16 cellular contexts compared by ENCODE assay signal in genomic region chr15:90126457-90127435, GRCh38. TPM values are rescaled to one million over a fixed set of nuclear protein-coding genes. Genes with fewer than 3 reads are reported as not detected.
DNase-seq lines count a peak whose midpoint lies in the region; ATAC-seq, FAIRE-seq and TF ChIP-seq lines count a peak whose summit lies in the region.
"Had no signal": no experiment of that assay in that cellular context is flagged by ENCODE, and none has a peak within 500 bp of the region (broad histone marks: within the 10 kb centered on the region; RNA-seq: fewer than 3 reads in every experiment).

No MANE protein-coding gene starts in this region.

- no peaks in the 10 kb centered on the region for H3K36me3 Mint-ChIP-seq in natural killer cell treated with Interleukin-12 subunit alpha and Interleukin-12 subunit beta and Interleukin-15 and Interleukin-18, amount 100 ng/mL, for 72 hours

- H3K4me3 ChIP-seq in HepG2 (replicated peaks in 1 of 3; ENCODE audit: insufficient read depth in 1 of 3, low read depth in 2 of 3, low read length in 3 of 3): peak overlapping the region in 2 of 3 experiments; percentile 34 to 53; a peak in 4 of 6 replicates
- H3K4me3 ChIP-seq in stomach: no peak overlapping the region
- H3K4me3 ChIP-seq: SK-N-MC had no signal

- H3K27ac ChIP-seq in HepG2 (ENCODE audit: extremely low read length, insufficient read depth, low read length) (peak overlapping the region; percentile 62), stomach (peak overlapping the region in 3 of 5 donors; percentile 30 to 66 (median 43))
- H3K27ac ChIP-seq: 22Rv1, SK-N-MC had no signal

- POLR2A ChIA-PET in HepG2 (lab: Yijun Ruan, JAX): interaction anchor here (0.6 to 1.0 kb wide), 3 partner anchors 20 to 233 kb away, joined by 3 read pairs; partner anchors contain the start of gene AP3S2

- FAIRE-seq in HepG2 (lab: Jason Lieb, UNC): no peak
- FAIRE-seq: endometrium had no signal

- H3K9me3 Mint-ChIP-seq in natural killer cell treated with Interleukin-12 subunit alpha and Interleukin-12 subunit beta and Interleukin-15 and Interleukin-18, amount 100 ng/mL, for 72 hours: no peaks in the 10 kb centered on the region
- H3K9me3 Mint-ChIP-seq: activated B cell treated with CpG ODN at 0.5 μM for 24 hours; activated T-cell treated with anti-CD3 and anti-CD28 coated beads, Interleukin-2, amount 50 U/mL, for 4 hours had no signal

- TF ChIP-seq RAD21 in HepG2 (CRISPR knock-in tag; IDR thresholded peaks at IDR 0.05): no peak; the same call in 1 of the 2 replicates

- H3K4me3 Mint-ChIP-seq in natural killer cell treated with Interleukin-12 subunit alpha and Interleukin-12 subunit beta and Interleukin-15 and Interleukin-18, amount 100 ng/mL, for 72 hours: no peak overlapping the region
- H3K4me3 Mint-ChIP-seq: activated B cell treated with CpG ODN at 0.5 μM for 24 hours; activated T-cell treated with anti-CD3 and anti-CD28 coated beads, Interleukin-2, amount 50 U/mL, for 4 hours had no signal

- H3K9me3 ChIP-seq in HepG2 (ENCODE audit: low read length): no peaks in the 10 kb centered on the region
- H3K9me3 ChIP-seq in stomach: no peaks in the 10 kb centered on the region
- H3K9me3 ChIP-seq: Caco-2 had no signal

- peak; percentile 92 for ATAC-seq in HepG2
- ATAC-seq in natural killer cell treated with Interleukin-12 subunit alpha and Interleukin-12 subunit beta and Interleukin-15 and Interleukin-18, amount 100 ng/mL, for 72 hours: no peak
- ATAC-seq: activated T-cell treated with anti-CD3 and anti-CD28 coated beads, Interleukin-2, amount 50 U/mL, for 4 hours had no signal

- peaks cover 0 to 4% of the 10 kb centered on the region in 2 donors for H3K4me1 Mint-ChIP-seq in natural killer cell treated with Interleukin-12 subunit alpha and Interleukin-12 subunit beta and Interleukin-15 and Interleukin-18, amount 100 ng/mL, for 72 hours (ENCODE audit: low read depth in 2 of 2)

- H3K27me3 Mint-ChIP-seq in natural killer cell treated with Interleukin-12 subunit alpha and Interleukin-12 subunit beta and Interleukin-15 and Interleukin-18, amount 100 ng/mL, for 72 hours: peaks cover 6 to 9% of the 10 kb centered on the region in 2 donors

- H2AFZ ChIP-seq in HepG2 (ENCODE audit: low read length): no peak overlapping the region

- peak; percentile 4 for DNase-seq in DMS 273 (lab: John Stamatoyannopoulos, UW; ENCODE audit: unreplicated experiment)
- no peak for DNase-seq in DMS 273 treated with DMSO at 0.1 percent for 48 hours (lab: John Stamatoyannopoulos, UW)
- DNase-seq in ecto neural progenitor cell (ENCODE audit: low spot score): peak; percentile 73
- DNase-seq in HepG2 (ENCODE audit: low spot score): peak; percentile 64
- DNase-seq in stomach: peak; percentile 70
- DNase-seq in H4 (ENCODE audit: low spot score): no peak
- DNase-seq in natural killer cell treated with Interleukin-12 subunit alpha and Interleukin-12 subunit beta and Interleukin-15 and Interleukin-18, amount 100 ng/mL, for 72 hours (ENCODE audit: low spot score): no peak
- no peak for DNase-seq in NCI-H2107 treated with DMSO at 0.1 percent for 48 hours (lab: John Stamatoyannopoulos, UW; ENCODE audit: unreplicated experiment)
- DNase-seq: activated B cell treated with CpG ODN at 0.5 μM for 24 hours; activated T-cell treated with anti-CD3 and anti-CD28 coated beads, Interleukin-2, amount 50 U/mL, for 4 hours; Caco-2; head of caudate nucleus; NCI-H748 treated with DMSO at 0.1 percent for 48 hours had no signal

- TF ChIP-seq POLR2A in HepG2 (IDR thresholded peaks at IDR 0.05; ENCODE audit: insufficient read depth in 1 of 2, low read depth in 2 of 2, low read length in 2 of 2): no peak
- TF ChIP-seq POLR2A in stomach (IDR thresholded peaks at IDR 0.05): no peak

- H3K36me3 ChIP-seq in HepG2 (replicated peaks in 1 of 2; ENCODE audit: control insufficient read depth in 1 of 2, insufficient read depth in 2 of 2, low read length in 2 of 2): no peaks in the 10 kb centered on the region
- no peaks in the 10 kb centered on the region for H3K36me3 ChIP-seq in stomach

- peaks cover 44% of the 10 kb centered on the region for H3K4me1 ChIP-seq in HepG2 (ENCODE audit: insufficient read depth, low read length)
- H3K4me1 ChIP-seq in stomach: peaks cover 7 to 17% (median 12%) of the 10 kb centered on the region in 4 donors
- H3K4me1 ChIP-seq: Caco-2 had no signal

- no peaks in the 10 kb centered on the region for H3K79me2 ChIP-seq in HepG2 (ENCODE audit: insufficient read depth, low read length)

- no TSS peak for BruUV-seq in HepG2 (replicated peaks; lab: Mats Ljungman, UMichigan)

- in situ Hi-C loops in HepG2 (cut with HindIII; ENCODE audit: extremely low pct_ligation_motif_present, low pct_unique_long_range_greater_than_20kb): no loop called here

- peak in 1 of 2 experiments; percentile 63; a peak in 2 of 4 replicates for TF ChIP-seq EP300 in HepG2 (IDR thresholded peaks at IDR 0.05; ENCODE audit: low read depth in 2 of 2, low read length in 2 of 2)
- peak; percentile 62; the same call in 1 of the 2 replicates for TF ChIP-seq EP300 in HepG2 (CRISPR knock-in tag; IDR thresholded peaks at IDR 0.05; ENCODE audit: borderline replicate concordance)
- TF ChIP-seq EP300 in stomach (IDR thresholded peaks at IDR 0.05): no peak

- CTCF ChIA-PET in HepG2 (lab: Yijun Ruan, JAX; ENCODE audit: low intra/inter-chr PET ratio, low total read pairs): no interaction called here

- H4K20me1 ChIP-seq in HepG2 (ENCODE audit: insufficient read depth, low read length): no peaks in the 10 kb centered on the region

- TF ChIP-seq CTCF in HepG2 (CRISPR knock-in tag; IDR thresholded peaks at IDR 0.05) (peak; percentile 19; the same call in 1 of the 2 replicates), stomach (IDR thresholded peaks at IDR 0.05) (no peak)

- H3K9ac ChIP-seq in HepG2 (ENCODE audit: insufficient read depth, low read depth, low read length): peak overlapping the region; percentile 29; the same call in 1 of the 2 replicates

- 2% methylated on average over 8 of the region's 10 CpGs for WGBS in HepG2 (ENCODE audit: low lambda C conversion rate)
- WGBS in stomach, 5 donors: 25 to 30% (median 27%) methylated on average over 6 to 10 of the region's 10 CpGs

- H3K4me2 ChIP-seq in HepG2 (ENCODE audit: low read depth, low read length): peak overlapping the region; percentile 91

- H3K27me3 ChIP-seq in HepG2 (ENCODE audit: control insufficient read depth in 1 of 2, insufficient read depth in 2 of 2, low read length in 2 of 2) (no peaks in the 10 kb centered on the region; a peak in 1 of 5 replicates), stomach (peaks cover 0 to 3% (median 0%) of the 10 kb centered on the region in 3 donors)

- H3K27ac Mint-ChIP-seq in natural killer cell treated with Interleukin-12 subunit alpha and Interleukin-12 subunit beta and Interleukin-15 and Interleukin-18, amount 100 ng/mL, for 72 hours: no peak overlapping the region
- H3K27ac Mint-ChIP-seq: activated B cell treated with CpG ODN at 0.5 μM for 24 hours had no signal

- intact Hi-C loops in HepG2 (cut with micrococcal nuclease; ENCODE audit: unreplicated experiment): no loop called here
- intact Hi-C loops in stomach (cut with DNase I; ENCODE audit: low total_unique reads): no loop called here

TF ChIP-seq in HepG2, 621 proteins besides CTCF, POLR2A, EP300 and RAD21 (continues in another document):
- no peak for TF ChIP-seq BORCS8-MEF2B (CRISPR knock-in tag; IDR thresholded peaks at IDR 0.05)
- no peak for TF ChIP-seq ZMAT3 (CRISPR knock-in tag; conservative IDR thresholded peaks at IDR 0.05)
- no peak for TF ChIP-seq SRF (IDR thresholded peaks at IDR 0.05; ENCODE audit: low read depth, low read length)
- no peak for TF ChIP-seq NFATC3 (CRISPR knock-in tag; IDR thresholded peaks at IDR 0.05)
- no peak for TF ChIP-seq THYN1 (CRISPR knock-in tag; IDR thresholded peaks at IDR 0.05; ENCODE audit: borderline replicate concordance, low read depth)
- peak; percentile 65; the same call in 1 of the 2 replicates for TF ChIP-seq KDM2A (CRISPR knock-in tag; IDR thresholded peaks at IDR 0.05; ENCODE audit: borderline replicate concordance, low read depth)
- no peak for TF ChIP-seq MATR3 (CRISPR knock-in tag; IDR thresholded peaks at IDR 0.05)
- no peak for TF ChIP-seq ZKSCAN5 (CRISPR knock-in tag; IDR thresholded peaks at IDR 0.05)
- no peak for TF ChIP-seq ZNF383 (CRISPR knock-in tag; IDR thresholded peaks at IDR 0.05; ENCODE audit: borderline replicate concordance)
- peak; percentile 57; the same call in 1 of the 2 replicates for TF ChIP-seq ZNF558 (CRISPR knock-in tag; IDR thresholded peaks at IDR 0.05; ENCODE audit: borderline replicate concordance)

RNA-seq across cellular contexts. Expression of gene IDH2, which starts 24.5 kb away (rescaled TPM):
- total RNA-seq in HepG2 (2016; rRNA removed; fragmentation: Illumina TruSeq; extraction: Trizol) (120 and 121 TPM in 2 replicates), stomach (100 to 1,000 TPM in 3 of 5 donors, 10 to 100 TPM in 2; 12.3 to 186 (median 125) TPM)
- 37.5 and 39.4 TPM in 2 replicates for total RNA-seq in HepG2 (2016; cell fraction: cytosol; rRNA removed; fragmentation: Illumina TruSeq; extraction: Trizol; ENCODE audit: low read depth)
- total RNA-seq in HepG2 (2016; cell fraction: insoluble cytoplasmic fraction; rRNA removed; fragmentation: Illumina TruSeq; extraction: Trizol): 108 and 124 TPM in 2 replicates
- total RNA-seq in HepG2 (2016; cell fraction: membrane; rRNA removed; fragmentation: Illumina TruSeq; extraction: Trizol): 87.3 and 98.2 TPM in 2 replicates
- 50.6 and 54.5 TPM in 2 replicates for total RNA-seq in HepG2 (2016; cell fraction: nucleus; rRNA removed; fragmentation: Illumina TruSeq; extraction: Trizol)
- polyA plus RNA-seq in HepG2 (2011; rRNA removed) (132 and 145 TPM in 2 replicates), stomach (100 to 1,000 TPM; 109 to 149 (median 109) TPM)
- 85.2 and 137 TPM in 2 replicates for polyA plus RNA-seq in HepG2 (2011; cell fraction: cytosol; rRNA removed)
- polyA plus RNA-seq in HepG2 (2011; cell fraction: nucleus; rRNA removed): 62.9 and 78.0 TPM in 2 replicates
- 57.4 and 73.4 TPM in 2 replicates for polyA plus RNA-seq in HepG2 (2012)
- polyA plus RNA-seq in HepG2 (2016; cell fraction: cytosol; fragmentation: Illumina TruSeq; extraction: Trizol; ENCODE audit: low read depth): 63.2 and 73.9 TPM in 2 replicates
- polyA plus RNA-seq in HepG2 (2016; cell fraction: insoluble cytoplasmic fraction; fragmentation: Illumina TruSeq; extraction: Trizol; ENCODE audit: low read depth): 130 and 145 TPM in 2 replicates
- polyA plus RNA-seq in HepG2 (2016; cell fraction: membrane; fragmentation: Illumina TruSeq; extraction: Trizol; ENCODE audit: low read depth): 84.9 and 106 TPM in 2 replicates
- polyA plus RNA-seq in HepG2 (2016; cell fraction: nucleus; fragmentation: Illumina TruSeq; extraction: Trizol; ENCODE audit: insufficient read depth, low read depth): 97.9 and 110 TPM in 2 replicates
- polyA minus RNA-seq in HepG2 (2011; rRNA and poly(A)+ RNA removed; ENCODE audit: low replicate concordance): 34.4 and 160 TPM in 2 replicates
- polyA minus RNA-seq in HepG2 (2011; cell fraction: cytosol; rRNA and poly(A)+ RNA removed): 67.1 and 76.1 TPM in 2 replicates
- polyA minus RNA-seq in HepG2 (2011; cell fraction: nucleus; rRNA and poly(A)+ RNA removed): 14.7 and 18.4 TPM in 2 replicates
- 43.2 and 48.5 TPM in 2 replicates for total RNA-seq in H4 (2014; rRNA removed; shearing (Covaris generic))
- 10 to 100 TPM; 94.3 to 96.4 TPM for total RNA-seq in natural killer cell treated with Interleukin-12 subunit alpha and Interleukin-12 subunit beta and Interleukin-15 and Interleukin-18, amount 100 ng/mL, for 72 hours

Comparison
In these comparisons a context has a peak if more than half of its experiments do, and no peak if none do; other contexts are left out.
1. DNase-seq: peak in DMS 273 (single experiment), ecto neural progenitor cell (single experiment), HepG2 (single experiment) and stomach (single experiment); none in DMS 273 treated with DMSO at 0.1 percent for 48 hours (single experiment), H4 (single experiment), natural killer cell treated with Interleukin-12 subunit alpha and Interleukin-12 subunit beta and Interleukin-15 and Interleukin-18, amount 100 ng/mL, for 72 hours (single experiment) and NCI-H2107 treated with DMSO at 0.1 percent for 48 hours (single experiment).
2. H3K4me3 ChIP-seq: peak in HepG2 (2 of 3); none in stomach (0 of 4).